Comparison of ENCODE assay signal across 8 cellular contexts in genomic region chr6:111259089-111259831, GRCh38.
DNase-seq lines count a peak whose midpoint lies in the region; ATAC-seq and TF ChIP-seq lines count a peak whose summit lies in the region.

No MANE protein-coding gene starts in this region.

- H3K27ac Mint-ChIP-seq in naive thymus-derived CD4-positive, alpha-beta T cell: peak overlapping the region; percentile 83 to 97 (median 92)
- H3K27ac Mint-ChIP-seq in stimulated activated naive B cell treated with anti-CD40 and anti-IgM and Interleukin-4, amounts not matched to agents 10 μg/mL and 1 μg/mL and 100 μg/mL, for 72 hours: peak overlapping the region; percentile 93

- H3K4me2 ChIP-seq in DOHH2 (ENCODE audit: low read length): peak overlapping the region; percentile 75
- peak overlapping the region; percentile 48; the same call in 1 of the 2 replicates for H3K4me2 ChIP-seq in KMS-11
- H3K4me2 ChIP-seq in fibroblast of lung (ENCODE audit: extremely low read depth, insufficient read depth, low read length): peak overlapping the region; percentile 78

- H3K4me1 ChIP-seq in DOHH2 (ENCODE audit: control insufficient read depth, low read length): peaks cover 21% of the 10 kb centered on the region
- H3K4me1 ChIP-seq in KMS-11 (ENCODE audit: low read depth, poor library complexity, severe bottlenecking): peaks cover 5% of the 10 kb centered on the region
- peaks cover 27% of the 10 kb centered on the region for H3K4me1 ChIP-seq in Panc1 (ENCODE audit: control insufficient read depth, insufficient read depth, low read length)
- H3K4me1 ChIP-seq in fibroblast of lung (ENCODE audit: control insufficient read depth, extremely low read depth, insufficient read depth, low read length): peaks cover 7% of the 10 kb centered on the region
- H3K4me1 ChIP-seq in naive thymus-derived CD4-positive, alpha-beta T cell (ENCODE audit: control insufficient read depth in 2 of 2, insufficient read depth in 2 of 2, low read length in 2 of 2): peaks cover 6 to 17% of the 10 kb centered on the region in 2 donors

- CTCF ChIA-PET in Panc1 (lab: Charles Lee): interaction anchor here (0.6 to 1.5 kb wide), 10 partner anchors 21 to 784 kb away, joined by 3 to 12 read pairs (median 4); no protein-coding TSS in a partner anchor
- CTCF ChIA-PET in naive thymus-derived CD4-positive, alpha-beta T cell (lab: Charles Lee): interaction anchor here (0.7 to 2.0 kb wide), 23 partner anchors 9 to 1545 kb away, joined by 3 to 46 read pairs (median 4); partner anchors contain the start of gene REV3L

- peaks cover 12% of the 10 kb centered on the region for H3K36me3 ChIP-seq in DOHH2 (ENCODE audit: control insufficient read depth, low read length)
- H3K36me3 ChIP-seq in KMS-11 (ENCODE audit: insufficient read depth): no peaks in the 10 kb centered on the region
- H3K36me3 ChIP-seq in Panc1 (ENCODE audit: control insufficient read depth, insufficient read depth, low read length): no peaks in the 10 kb centered on the region
- no peaks in the 10 kb centered on the region for H3K36me3 ChIP-seq in fibroblast of lung (ENCODE audit: control insufficient read depth, insufficient read depth, low read length)
- H3K36me3 ChIP-seq in naive thymus-derived CD4-positive, alpha-beta T cell (ENCODE audit: control insufficient read depth in 2 of 3, insufficient read depth in 3 of 3, low read length in 3 of 3): peaks cover 0 to 10% (median 7%) of the 10 kb centered on the region in 3 experiments

- H3K9me2 ChIP-seq in DOHH2 (replicated peaks; ENCODE audit: control insufficient read depth, low read length): no peaks in the 10 kb centered on the region

- peaks cover 0 to 6% (median 3%) of the 10 kb centered on the region in 5 donors for H3K36me3 Mint-ChIP-seq in naive thymus-derived CD4-positive, alpha-beta T cell
- H3K36me3 Mint-ChIP-seq in stimulated activated naive B cell treated with anti-CD40 and anti-IgM and Interleukin-4, amounts not matched to agents 10 μg/mL and 1 μg/mL and 100 μg/mL, for 72 hours: peaks cover 5 to 6% of the 10 kb centered on the region in 2 donors

- intact Hi-C loops in Panc1 (cut with micrococcal nuclease; ENCODE audit: unreplicated experiment): loop anchor here (2.0 to 10.0 kb wide), 3 partner anchors 220 to 786 kb away; no protein-coding TSS in a partner anchor
- intact Hi-C loops in naive thymus-derived CD4-positive, alpha-beta T cell (cut with micrococcal nuclease): loop anchor here (1.0 to 10.0 kb wide), 30 partner anchors 145 to 1568 kb away; partner anchors contain the start of genes AMD1 (in 2 of the 2), CDK19 (in 2 of the 2), FAM229B (in 2 of the 2) and GTF3C6 (in 2 of the 2)

- ATAC-seq in GM21737 (IDR thresholded peaks at IDR 0.05; ENCODE audit: unreplicated experiment) (peak; percentile 98), Panc1 (peak; percentile 98)
- ATAC-seq in naive thymus-derived CD4-positive, alpha-beta T cell: peak; percentile 99
- ATAC-seq in stimulated activated naive B cell treated with anti-CD40 and anti-IgM and Interleukin-4, amounts not matched to agents 10 μg/mL and 1 μg/mL and 100 μg/mL, for 72 hours (replicated peaks): peak; percentile 98 to 99

- POLR2A ChIA-PET in Panc1 (lab: Charles Lee): interaction anchor here (0.6 to 1.3 kb wide), 6 partner anchors 93 to 813 kb away, joined by 3 to 8 read pairs (median 4); partner anchors contain the start of gene REV3L
- POLR2A ChIA-PET in naive thymus-derived CD4-positive, alpha-beta T cell (lab: Charles Lee): interaction anchor here (0.6 to 2.2 kb wide), 15 partner anchors 9 to 828 kb away, joined by 3 to 26 read pairs (median 5); partner anchors contain the start of genes AMD1, CDK19, FAM229B and FYN

- H3K27me3 Mint-ChIP-seq in naive thymus-derived CD4-positive, alpha-beta T cell: peaks cover 0 to 18% (median 0%) of the 10 kb centered on the region in 5 donors
- no peaks in the 10 kb centered on the region for H3K27me3 Mint-ChIP-seq in stimulated activated naive B cell treated with anti-CD40 and anti-IgM and Interleukin-4, amounts not matched to agents 10 μg/mL and 1 μg/mL and 100 μg/mL, for 72 hours

- TF ChIP-seq CTCF in DOHH2 (IDR thresholded peaks at IDR 0.05; ENCODE audit: low read depth, low read length, poor library complexity, severe bottlenecking) (peak; percentile 97), KMS-11 (conservative IDR thresholded peaks at IDR 0.05; ENCODE audit: low read depth, low read length) (peak; percentile 77), Panc1 (IDR thresholded peaks at IDR 0.05) (peak; percentile 100), fibroblast of lung (conservative IDR thresholded peaks at IDR 0.05 in 1 of 2, IDR thresholded peaks at IDR 0.05 in 1 of 2; ENCODE audit: low read depth in 1 of 2, low read length in 2 of 2) (peak; percentile 90 to 94)

- H3K9ac ChIP-seq in KMS-11: peak overlapping the region; percentile 83
- peak overlapping the region; percentile 80 for H3K9ac ChIP-seq in fibroblast of lung (ENCODE audit: insufficient read depth, low read length)

- H2AFZ ChIP-seq in KMS-11 (ENCODE audit: low read depth) (peak overlapping the region; percentile 61), fibroblast of lung (ENCODE audit: low read length) (peak overlapping the region; percentile 77)

- peaks cover 0 to 5% (median 0%) of the 10 kb centered on the region in 11 donors for H3K9me3 Mint-ChIP-seq in naive thymus-derived CD4-positive, alpha-beta T cell
- no peaks in the 10 kb centered on the region for H3K9me3 Mint-ChIP-seq in stimulated activated naive B cell treated with anti-CD40 and anti-IgM and Interleukin-4, amounts not matched to agents 10 μg/mL and 1 μg/mL and 100 μg/mL, for 72 hours

- H4K20me1 ChIP-seq in DOHH2 (ENCODE audit: control insufficient read depth, insufficient read depth, low read depth, low read length) (no peaks in the 10 kb centered on the region), KMS-11 (ENCODE audit: insufficient read depth) (no peaks in the 10 kb centered on the region), fibroblast of lung (ENCODE audit: control insufficient read depth, extremely low read depth, insufficient read depth, low read length) (no peaks in the 10 kb centered on the region)

- in situ Hi-C loops in Panc1 (cut with HindIII; ENCODE audit: low pct_unique_long_range_greater_than_20kb, low sequenced_read_pairs): no loop called here

- H3K27ac ChIP-seq in DOHH2 (ENCODE audit: low read depth, low read length): peak overlapping the region; percentile 55
- peak overlapping the region; percentile 82 for H3K27ac ChIP-seq in KMS-11
- peak overlapping the region; percentile 90 for H3K27ac ChIP-seq in Panc1 (ENCODE audit: low read length)
- peak overlapping the region; percentile 89 for H3K27ac ChIP-seq in fibroblast of lung (ENCODE audit: insufficient read depth, low read length)
- H3K27ac ChIP-seq in naive thymus-derived CD4-positive, alpha-beta T cell (ENCODE audit: low read depth, low read length): peak overlapping the region; percentile 87

- DNase-seq in Panc1 (ENCODE audit: low read depth, low spot score): peak; percentile 99
- peak; percentile 98 for DNase-seq in activated T-helper 1 cell treated with Interleukin-2 at 50 U/mL for 16 hours (ENCODE audit: low read depth)
- DNase-seq in fibroblast of lung (ENCODE audit: low read depth in 2 of 2): peak; percentile 98 to 99
- peak; percentile 98 to 99 (median 99) for DNase-seq in naive thymus-derived CD4-positive, alpha-beta T cell
- DNase-seq in stimulated activated naive B cell treated with anti-CD40 and anti-IgM and Interleukin-4, amounts not matched to agents 10 μg/mL and 1 μg/mL and 100 μg/mL, for 72 hours: peak; percentile 99

- peaks cover 4% of the 10 kb centered on the region; the same call in 1 of the 2 replicates for H3F3A ChIP-seq in DOHH2 (ENCODE audit: control insufficient read depth, insufficient read depth)

- peak overlapping the region; percentile 75 to 90 (median 86) for H3K4me3 Mint-ChIP-seq in naive thymus-derived CD4-positive, alpha-beta T cell
- H3K4me3 Mint-ChIP-seq in stimulated activated naive B cell treated with anti-CD40 and anti-IgM and Interleukin-4, amounts not matched to agents 10 μg/mL and 1 μg/mL and 100 μg/mL, for 72 hours: peak overlapping the region; percentile 80 to 83

- no peaks in the 10 kb centered on the region for H3K9me3 ChIP-seq in DOHH2 (ENCODE audit: control insufficient read depth, insufficient read depth, low read length)
- no peaks in the 10 kb centered on the region for H3K9me3 ChIP-seq in Panc1 (ENCODE audit: control insufficient read depth, insufficient read depth, low read depth, low read length)
- H3K9me3 ChIP-seq in fibroblast of lung (ENCODE audit: control insufficient read depth, insufficient read depth, low read depth, low read length): no peaks in the 10 kb centered on the region
- H3K9me3 ChIP-seq in naive thymus-derived CD4-positive, alpha-beta T cell (ENCODE audit: control insufficient read depth in 2 of 3, low read length in 3 of 3): no peaks in the 10 kb centered on the region

- H3K4me3 ChIP-seq in DOHH2 (ENCODE audit: low read length): peak overlapping the region; percentile 83
- no peak overlapping the region for H3K4me3 ChIP-seq in KMS-11 (IDR thresholded peaks at IDR 0.05; ENCODE audit: insufficient read depth, low read depth, low read length)
- peak overlapping the region; percentile 77 to 87 for H3K4me3 ChIP-seq in Panc1 (ENCODE audit: low read depth in 2 of 2, low read length in 2 of 2)
- peak overlapping the region; percentile 81 to 90 (median 86) for H3K4me3 ChIP-seq in fibroblast of lung (replicated peaks in 1 of 4; ENCODE audit: control extremely low read depth in 1 of 4, insufficient read depth in 1 of 4, low read depth in 3 of 4, low read length in 4 of 4)
- H3K4me3 ChIP-seq in naive thymus-derived CD4-positive, alpha-beta T cell (ENCODE audit: low read length): peak overlapping the region; percentile 89

- no TSS peak for BruUV-seq in Panc1 (replicated peaks; lab: Mats Ljungman, UMichigan)

- H3K4me1 Mint-ChIP-seq in naive thymus-derived CD4-positive, alpha-beta T cell: peaks cover 12 to 37% (median 30%) of the 10 kb centered on the region in 7 donors
- H3K4me1 Mint-ChIP-seq in stimulated activated naive B cell treated with anti-CD40 and anti-IgM and Interleukin-4, amounts not matched to agents 10 μg/mL and 1 μg/mL and 100 μg/mL, for 72 hours: peaks cover 7 to 24% of the 10 kb centered on the region in 2 donors

- H3K27me3 ChIP-seq in DOHH2 (ENCODE audit: control insufficient read depth, low read length): peaks cover 11% of the 10 kb centered on the region
- H3K27me3 ChIP-seq in KMS-11 (ENCODE audit: insufficient read depth, low read depth): no peaks in the 10 kb centered on the region
- H3K27me3 ChIP-seq in Panc1 (ENCODE audit: control insufficient read depth, insufficient read depth, low read length): peaks cover 14% of the 10 kb centered on the region
- no peaks in the 10 kb centered on the region for H3K27me3 ChIP-seq in fibroblast of lung (ENCODE audit: control insufficient read depth, insufficient read depth, low read length)
- no peaks in the 10 kb centered on the region for H3K27me3 ChIP-seq in naive thymus-derived CD4-positive, alpha-beta T cell (ENCODE audit: control insufficient read depth in 2 of 2, insufficient read depth in 2 of 2, low read length in 2 of 2)

- H3K79me2 ChIP-seq in DOHH2 (ENCODE audit: control insufficient read depth, low read length) (peaks cover 34% of the 10 kb centered on the region), KMS-11 (ENCODE audit: insufficient read depth, low read depth) (0 out of 2 replicates have a peak, but pooled peaks cover 4% of the 10 kb centered on the region), fibroblast of lung (ENCODE audit: control insufficient read depth, insufficient read depth, low read length) (peaks cover 6% of the 10 kb centered on the region)
